8 cellular contexts compared by ENCODE assay signal in genomic region chr3:171704002-171704401, GRCh38.
DNase-seq lines count a peak whose midpoint lies in the region; ATAC-seq and TF ChIP-seq lines count a peak whose summit lies in the region.

No MANE protein-coding gene starts in this region.

- no peaks in the 10 kb centered on the region for H4K20me1 ChIP-seq in MM.1S (ENCODE audit: insufficient read depth, low read length)

- peaks cover 22% of the 10 kb centered on the region for H3K27me3 Mint-ChIP-seq in activated CD4-positive, alpha-beta T cell treated with anti-CD3 and anti-CD28 coated beads, Interleukin-2, amount 10 ng/mL, durations not matched to agents 24 days and 14 days

- peak; percentile 17 to 53 for TF ChIP-seq CTCF in right atrium auricular region (IDR thresholded peaks at IDR 0.05)
- TF ChIP-seq CTCF in MM.1S (IDR thresholded peaks at IDR 0.05; ENCODE audit: low read length) = peak; percentile 92
- TF ChIP-seq CTCF in ovary (IDR thresholded peaks at IDR 0.05) = no peak

- no peaks in the 10 kb centered on the region for H3K9me2 ChIP-seq in MM.1S (replicated peaks; ENCODE audit: insufficient read depth, low read length)

- DNase-seq in right atrium auricular region (ENCODE audit: low spot score) = no peak
- DNase-seq in Right ventricle myocardium inferior (ENCODE audit: missing footprints) = no peak
- peak; percentile 72 for DNase-seq in MM.1S
- peak; percentile 61 for DNase-seq in activated CD4-positive, alpha-beta T cell treated with anti-CD3 and anti-CD28 coated beads, Interleukin-2, amount 10 ng/mL, durations not matched to agents 24 days and 14 days
- peak; percentile 30 for DNase-seq in iPS DF 19.7 (ENCODE audit: low read depth, low spot score)
- no peak for DNase-seq in ovary
- DNase-seq in sciatic nerve (ENCODE audit: low spot score) = no peak

- no peaks in the 10 kb centered on the region for H3K27me3 ChIP-seq in right atrium auricular region
- no peaks in the 10 kb centered on the region for H3K27me3 ChIP-seq in MM.1S (replicated peaks; ENCODE audit: insufficient read depth, low read length)
- no peaks in the 10 kb centered on the region for H3K27me3 ChIP-seq in ovary

- no peaks in the 10 kb centered on the region for H3K79me2 ChIP-seq in MM.1S (ENCODE audit: low read length)

- no peak overlapping the region for H2AFZ ChIP-seq in MM.1S (ENCODE audit: low read length)

- H3K9me3 Mint-ChIP-seq in activated CD4-positive, alpha-beta T cell treated with anti-CD3 and anti-CD28 coated beads, Interleukin-2, amount 10 ng/mL, durations not matched to agents 24 days and 14 days = no peaks in the 10 kb centered on the region

- H3K9me3 ChIP-seq in right atrium auricular region = peaks cover 4 to 18% of the 10 kb centered on the region in 2 donors
- H3K9me3 ChIP-seq in MM.1S (replicated peaks; ENCODE audit: insufficient read depth, low read length) = no peaks in the 10 kb centered on the region
- H3K9me3 ChIP-seq in ovary = no peaks in the 10 kb centered on the region

- H3K4me1 ChIP-seq in right atrium auricular region = peaks cover 0 to 8% of the 10 kb centered on the region in 2 donors
- H3K4me1 ChIP-seq in MM.1S (ENCODE audit: low read length) = no peaks in the 10 kb centered on the region
- no peaks in the 10 kb centered on the region for H3K4me1 ChIP-seq in ovary (ENCODE audit: insufficient read depth)

- no peak overlapping the region for H3K4me2 ChIP-seq in MM.1S (ENCODE audit: low read depth, low read length)

- H3K9ac ChIP-seq in MM.1S (ENCODE audit: low read length) = no peak overlapping the region

- no peaks in the 10 kb centered on the region for H3K4me1 Mint-ChIP-seq in activated CD4-positive, alpha-beta T cell treated with anti-CD3 and anti-CD28 coated beads, Interleukin-2, amount 10 ng/mL, durations not matched to agents 24 days and 14 days

- H3K36me3 ChIP-seq in right atrium auricular region = peaks cover 45% of the 10 kb centered on the region
- no peaks in the 10 kb centered on the region for H3K36me3 ChIP-seq in MM.1S (replicated peaks; ENCODE audit: insufficient read depth, low read length)
- no peaks in the 10 kb centered on the region for H3K36me3 ChIP-seq in ovary

- WGBS in ovary, 3 donors = 47 to 53% (median 51%) methylated on average over 2 of the region's 2 CpGs

- H3K4me3 Mint-ChIP-seq in activated CD4-positive, alpha-beta T cell treated with anti-CD3 and anti-CD28 coated beads, Interleukin-2, amount 10 ng/mL, durations not matched to agents 24 days and 14 days = no peak overlapping the region

- no peak overlapping the region for H3K27ac Mint-ChIP-seq in activated CD4-positive, alpha-beta T cell treated with anti-CD3 and anti-CD28 coated beads, Interleukin-2, amount 10 ng/mL, durations not matched to agents 24 days and 14 days

- no peaks in the 10 kb centered on the region for H3F3A ChIP-seq in MM.1S (ENCODE audit: insufficient read depth, low read length)

- ATAC-seq in Right ventricle myocardium inferior (no peak), GM21786 (IDR thresholded peaks at IDR 0.05; ENCODE audit: unreplicated experiment) (no peak), sciatic nerve (no peak)

- no peak for TF ChIP-seq EP300 in ovary (IDR thresholded peaks at IDR 0.05)

- H3K4me3 ChIP-seq in right atrium auricular region (no peak overlapping the region), MM.1S (ENCODE audit: low read length) (no peak overlapping the region), ovary (no peak overlapping the region)

- H3K36me3 Mint-ChIP-seq in activated CD4-positive, alpha-beta T cell treated with anti-CD3 and anti-CD28 coated beads, Interleukin-2, amount 10 ng/mL, durations not matched to agents 24 days and 14 days (ENCODE audit: low read depth) = no peaks in the 10 kb centered on the region

- no peak for TF ChIP-seq POLR2A in ovary (IDR thresholded peaks at IDR 0.05)

- intact Hi-C loops in Right ventricle myocardium inferior (cut with DNase I) (no loop called here), ovary (cut with DNase I) (no loop called here), sciatic nerve (cut with DNase I) (no loop called here)
- intact Hi-C loops in activated CD4-positive, alpha-beta T cell treated with anti-CD3 and anti-CD28 coated beads, Interleukin-2, amount 10 ng/mL, durations not matched to agents 24 days and 14 days (cut with micrococcal nuclease) = loop anchor here (5.0 kb wide), 1 partner anchor 128 kb away; no protein-coding TSS in a partner anchor

- H3K27ac ChIP-seq in right atrium auricular region (no peak overlapping the region), MM.1S (ENCODE audit: low read length) (no peak overlapping the region), ovary (no peak overlapping the region)

Comparison
In these comparisons a context has a peak if more than half of its experiments do, and no peak if none do; other contexts are left out.
1. DNase-seq: peak in MM.1S (single experiment), activated CD4-positive, alpha-beta T cell treated with anti-CD3 and anti-CD28 coated beads, Interleukin-2, amount 10 ng/mL, durations not matched to agents 24 days and 14 days (single experiment) and iPS DF 19.7 (single experiment); none in right atrium auricular region (single experiment), Right ventricle myocardium inferior (single experiment), ovary (0 of 5) and sciatic nerve (single experiment).
2. CTCF ChIP-seq: peak in right atrium auricular region (2 of 2) and MM.1S (single experiment); none in ovary (0 of 3).